Comparison of ENCODE assay signal across 16 cellular contexts in genomic region chr2:144595686-144596073, GRCh38.
A peak's percentile ranks its signal among the peaks of the same experiment; 100 is the strongest.
DNase-seq lines count a peak whose midpoint lies in the region; ATAC-seq, FAIRE-seq and TF ChIP-seq lines count a peak whose summit lies in the region.
"Had no signal": no experiment of that assay in that cellular context is flagged by ENCODE, and none has a peak within 500 bp of the region (broad histone marks: within the 10 kb centered on the region; RNA-seq: fewer than 3 reads in every experiment).

No MANE protein-coding gene starts in this region.

- H3K23ac ChIP-seq in H1 (ENCODE audit: insufficient read length): no peak overlapping the region

- FAIRE-seq in H1 (lab: Jason Lieb, UNC): peak; percentile 52
- FAIRE-seq: bronchial epithelial cell, keratinocyte, RCC 7860 had no signal

- H3K79me1 ChIP-seq in H1 (ENCODE audit: low read depth, low read length): no peaks in the 10 kb centered on the region

- peaks cover 14% of the 10 kb centered on the region for H3F3A ChIP-seq in smooth muscle cell (ENCODE audit: low read depth)

- H3K14ac ChIP-seq in H1 (ENCODE audit: insufficient read length): no peak overlapping the region

- H2AK5ac ChIP-seq in H1 (ENCODE audit: low read depth, low read length): no peak overlapping the region

- peak overlapping the region; percentile 26; the same call in 1 of the 2 replicates for H2AFZ ChIP-seq in H1 (ENCODE audit: low read length)
- H2AFZ ChIP-seq in smooth muscle cell (ENCODE audit: low read depth): peak overlapping the region; percentile 2

- TF ChIP-seq RAD21 in H1 (IDR thresholded peaks at IDR 0.05 in 1 of 2, conservative IDR thresholded peaks at IDR 0.05 in 1 of 2; ENCODE audit: low read depth in 2 of 2, low read length in 2 of 2): no peak

- no peak overlapping the region for H3K4ac ChIP-seq in H1 (replicated peaks; ENCODE audit: insufficient read length, low read depth, low read length)

- no peak overlapping the region for H2BK20ac ChIP-seq in H1 (ENCODE audit: low read length)

- H2BK15ac ChIP-seq in H1 (ENCODE audit: low read length): no peak overlapping the region

- 86% methylated on average over 4 of the region's 4 CpGs; no CpG with 5 or more reads in 1 of the 2 experiments for WGBS in H1 (ENCODE audit: extremely low coverage in 1 of 2, insufficient coverage in 1 of 2, insufficient read length in 1 of 2, insufficient replicate concordance in 2 of 2, low coverage in 1 of 2, low lambda C conversion rate in 2 of 2, missing lambda C conversion rate in 1 of 2), 2 experiments
- WGBS in smooth muscle cell (ENCODE audit: low lambda C conversion rate): 44% methylated on average over 4 of the region's 4 CpGs

- H4K5ac ChIP-seq in H1 (ENCODE audit: insufficient read length, low read depth, low read length): no peak overlapping the region

- DNase-seq in H1 (ENCODE audit: low read depth in 1 of 2, low spot score in 2 of 2) (no peak), smooth muscle cell (lab: John Stamatoyannopoulos, UW; ENCODE audit: unreplicated experiment) (no peak), foreskin fibroblast (no peak), GM20000 (ENCODE audit: low spot score) (no peak)
- no peak for DNase-seq in activated naive CD4-positive, alpha-beta T cell treated with anti-CD3 and anti-CD28 coated beads, Interleukin-2, amount 50 U/mL, for 16 hours
- DNase-seq: activated T-cell treated with anti-CD3 and anti-CD28 coated beads, Interleukin-2, amount 50 U/mL, for 72 hours; DMS79; NCI-H187 treated with DMSO at 0.1 percent for 48 hours; psoas muscle; WERI-Rb-1 had no signal

- H2BK5ac ChIP-seq in H1 (ENCODE audit: low read depth, low read length): no peak overlapping the region

- H3K27me3 ChIP-seq in HUES48 (ENCODE audit: control insufficient read depth, insufficient read depth, low read length) (no peaks in the 10 kb centered on the region), H1 (replicated peaks in 1 of 4; ENCODE audit: control insufficient read depth in 3 of 4, extremely low read depth in 1 of 4, insufficient read depth in 3 of 4, low read length in 3 of 4) (no peaks in the 10 kb centered on the region), smooth muscle cell (ENCODE audit: low read depth) (no peaks in the 10 kb centered on the region)

- H3K4me2 ChIP-seq in H1 (ENCODE audit: insufficient read depth in 1 of 2, low read depth in 2 of 2, low read length in 2 of 2) (no peak overlapping the region), smooth muscle cell (peak overlapping the region; percentile 78)

- no peak overlapping the region for H3K56ac ChIP-seq in H1 (replicated peaks; ENCODE audit: insufficient read length, low read depth, low read length)

- H3K9ac ChIP-seq in HUES48 (ENCODE audit: low read depth, low read length) (no peak overlapping the region), H1 (replicated peaks in 1 of 4; ENCODE audit: extremely low read depth in 1 of 4, low read depth in 3 of 4, low read length in 3 of 4) (no peak overlapping the region), smooth muscle cell (ENCODE audit: low read depth) (no peak overlapping the region)

- H2BK120ac ChIP-seq in H1 (replicated peaks; ENCODE audit: low read depth, low read length): no peak overlapping the region

- TF ChIP-seq CTCF in H1 (IDR thresholded peaks at IDR 0.05; ENCODE audit: control extremely low read depth in 1 of 3, insufficient read depth in 1 of 3, low read depth in 1 of 3, low read length in 3 of 3) (no peak), smooth muscle cell (IDR thresholded peaks at IDR 0.05; ENCODE audit: borderline replicate concordance, insufficient read depth, poor library complexity, severe bottlenecking) (no peak), foreskin fibroblast (IDR thresholded peaks at IDR 0.05; ENCODE audit: low read depth, low read length) (no peak), GM20000 (IDR thresholded peaks at IDR 0.05; ENCODE audit: extremely low read depth, missing control alignments) (no peak)

- TF ChIP-seq POLR2A in H1 (IDR thresholded peaks at IDR 0.05; ENCODE audit: control extremely low read depth in 1 of 2, low read depth in 2 of 2, low read length in 2 of 2): no peak

- no peak for TF ChIP-seq EP300 in H1 (IDR thresholded peaks at IDR 0.05; ENCODE audit: borderline replicate concordance in 1 of 2, low read depth in 2 of 2, low read length in 2 of 2)

- no peak overlapping the region for H4K91ac ChIP-seq in H1 (replicated peaks; ENCODE audit: insufficient read length, low read length)

- no peak overlapping the region for H3K4me3 ChIP-seq in HUES48 (ENCODE audit: low read depth, low read length)
- no peak overlapping the region for H3K4me3 ChIP-seq in H1 (ENCODE audit: extremely low read depth in 1 of 4, insufficient read depth in 2 of 4, low read depth in 3 of 4, low read length in 4 of 4)
- peak overlapping the region; percentile 35 for H3K4me3 ChIP-seq in smooth muscle cell
- no peak overlapping the region for H3K4me3 ChIP-seq in foreskin fibroblast (ENCODE audit: low read depth in 1 of 2, low read length in 2 of 2)
- H3K4me3 ChIP-seq: psoas muscle had no signal

- H3K18ac ChIP-seq in H1 (ENCODE audit: extremely low read depth, low read length): no peak overlapping the region

- H3K23me2 ChIP-seq in H1 (ENCODE audit: low read depth, low read length): no peaks in the 10 kb centered on the region

- H3K4me1 ChIP-seq in HUES48 (ENCODE audit: control insufficient read depth, insufficient read depth, low read length) (peaks cover 34% of the 10 kb centered on the region), H1 (replicated peaks in 1 of 4; ENCODE audit: control insufficient read depth in 3 of 4, insufficient read depth in 4 of 4, low read length in 3 of 4) (peaks cover 0 to 9% (median 5%) of the 10 kb centered on the region in 4 experiments; a peak in 4 of 7 replicates), smooth muscle cell (ENCODE audit: low read depth) (peaks cover 32% of the 10 kb centered on the region)
- H3K4me1 ChIP-seq: psoas muscle had no signal

- H3K9me3 ChIP-seq in HUES48 (ENCODE audit: control insufficient read depth, insufficient read depth, low read length) (no peaks in the 10 kb centered on the region), H1 (ENCODE audit: insufficient read depth in 2 of 2, low read depth in 1 of 2, low read length in 1 of 2) (no peaks in the 10 kb centered on the region), smooth muscle cell (replicated peaks; ENCODE audit: low read depth) (no peaks in the 10 kb centered on the region)
- H3K9me3 ChIP-seq: psoas muscle had no signal

- ATAC-seq in GM19023 (IDR thresholded peaks at IDR 0.05; ENCODE audit: unreplicated experiment): peak; percentile 45
- no peak for ATAC-seq in HG03460 (IDR thresholded peaks at IDR 0.05; ENCODE audit: unreplicated experiment)
- ATAC-seq: activated T-cell treated with anti-CD3 and anti-CD28 coated beads, Interleukin-2, amount 50 U/mL, for 72 hours; psoas muscle had no signal

- H2BK12ac ChIP-seq in H1 (ENCODE audit: low read depth, low read length): no peak overlapping the region

- no peaks in the 10 kb centered on the region for H3K79me2 ChIP-seq in H1 (ENCODE audit: control insufficient read depth in 1 of 2, insufficient read depth in 2 of 2, low read length in 2 of 2)
- no peaks in the 10 kb centered on the region for H3K79me2 ChIP-seq in smooth muscle cell (ENCODE audit: low read depth)

- H4K20me1 ChIP-seq in H1 (replicated peaks in 1 of 2; ENCODE audit: control insufficient read depth in 1 of 2, insufficient read depth in 2 of 2, low read length in 2 of 2) (no peaks in the 10 kb centered on the region), smooth muscle cell (ENCODE audit: low read depth) (no peaks in the 10 kb centered on the region)

- H4K8ac ChIP-seq in H1 (ENCODE audit: extremely low read depth, insufficient read depth, low read length): no peak overlapping the region

- CTCF ChIA-PET in H1 (lab: Charles Lee; ENCODE audit: partially characterized antibody): no interaction called here

- H3K36me3 ChIP-seq in HUES48 (ENCODE audit: control insufficient read depth, insufficient read depth, low read length) (no peaks in the 10 kb centered on the region), H1 (ENCODE audit: control insufficient read depth in 2 of 4, insufficient read depth in 4 of 4, low read length in 3 of 4) (no peaks in the 10 kb centered on the region), smooth muscle cell (ENCODE audit: low read depth) (no peaks in the 10 kb centered on the region)
- H3K36me3 ChIP-seq: WERI-Rb-1 had no signal

- H3K27ac ChIP-seq in HUES48 (ENCODE audit: low read depth, low read length): peak overlapping the region; percentile 36
- H3K27ac ChIP-seq in H1 (ENCODE audit: low read depth, low read length): no peak overlapping the region
- peak overlapping the region; percentile 80 for H3K27ac ChIP-seq in smooth muscle cell (ENCODE audit: low read depth)
- H3K27ac ChIP-seq: psoas muscle, WERI-Rb-1 had no signal

- POLR2A ChIA-PET in H1 (lab: Charles Lee; ENCODE audit: partially characterized antibody): no interaction called here

TF ChIP-seq in H1, 55 proteins besides CTCF, POLR2A, EP300 and RAD21:
- TF ChIP-seq SIX5 (IDR thresholded peaks at IDR 0.05; ENCODE audit: low read depth, low read length) (no peak), SP1 (IDR thresholded peaks at IDR 0.05; ENCODE audit: low read depth, low read length) (no peak), KDM4A (IDR thresholded peaks at IDR 0.05; ENCODE audit: low read depth, low read length, severe bottlenecking) (no peak), MAFK (IDR thresholded peaks at IDR 0.05; ENCODE audit: low read depth, low read length) (no peak), JUND (IDR thresholded peaks at IDR 0.05; ENCODE audit: low read length) (no peak), SRF (IDR thresholded peaks at IDR 0.05; ENCODE audit: low read depth, low read length) (no peak), BACH1 (IDR thresholded peaks at IDR 0.05; ENCODE audit: low read length) (no peak), CREB1 (IDR thresholded peaks at IDR 0.05) (no peak), TAF1 (IDR thresholded peaks at IDR 0.05; ENCODE audit: low read depth, low read length) (no peak), SAP30 (IDR thresholded peaks at IDR 0.05; ENCODE audit: insufficient read depth, insufficient replicate concordance, low read length) (no peak)
- TF ChIP-seq, protein P1, sequence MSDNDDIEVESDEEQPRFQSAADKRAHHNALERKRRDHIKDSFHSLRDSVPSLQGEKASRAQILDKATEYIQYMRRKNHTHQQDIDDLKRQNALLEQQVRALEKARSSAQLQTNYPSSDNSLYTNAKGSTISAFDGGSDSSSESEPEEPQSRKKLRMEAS (IDR thresholded peaks at IDR 0.05): no peak
